In the genomic region with DNA sequence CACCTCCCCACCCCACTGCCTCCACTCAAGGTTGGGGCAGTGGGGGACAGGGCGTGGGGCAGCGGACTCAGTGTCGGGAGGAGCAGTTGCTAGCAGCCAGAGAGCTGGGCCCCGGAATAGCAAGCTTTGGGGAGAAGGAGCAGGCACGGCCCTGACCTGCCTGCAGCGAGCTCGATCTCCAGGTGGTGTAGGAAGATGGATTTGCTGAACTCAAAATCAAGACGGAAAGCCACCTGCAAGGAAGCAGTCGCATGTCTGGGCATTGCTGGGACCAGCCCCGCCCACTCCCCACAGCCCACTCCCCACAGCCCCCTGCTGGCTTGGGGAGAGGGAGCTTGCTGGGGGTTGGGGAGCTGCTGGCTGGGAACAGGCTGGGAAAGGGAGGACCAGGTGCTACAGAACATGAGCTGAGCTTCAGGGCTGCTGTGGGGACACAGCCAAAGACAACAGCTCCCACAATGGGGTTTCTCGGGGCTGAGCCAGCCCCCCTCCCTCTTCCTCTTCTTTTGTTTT, we compare ENCODE assay signal across 14 cellular contexts. TPM values are rescaled to one million over a fixed set of nuclear protein-coding genes. Genes with fewer than 3 reads are reported as not detected.
A peak's percentile ranks its signal among the peaks of the same experiment; 100 is the strongest.
DNase-seq lines count a peak whose midpoint lies in the region; ATAC-seq, FAIRE-seq and TF ChIP-seq lines count a peak whose summit lies in the region.
"Had no signal": no experiment of that assay in that cellular context is flagged by ENCODE, and none has a peak within 500 bp of the region (broad histone marks: within the 10 kb centered on the region; RNA-seq: fewer than 3 reads in every experiment).

No MANE protein-coding gene starts in this region.

- TF ChIP-seq CTCF in astrocyte (IDR thresholded peaks at IDR 0.05; ENCODE audit: insufficient read depth, low read depth, low read length) (no peak), tibial artery (IDR thresholded peaks at IDR 0.05) (no peak), mammary epithelial cell (conservative IDR thresholded peaks at IDR 0.05 in 1 of 2, IDR thresholded peaks at IDR 0.05 in 1 of 2; ENCODE audit: extremely low read depth in 1 of 2, insufficient read depth in 1 of 2, low read depth in 1 of 2, low read length in 2 of 2) (no peak)

- dilution Hi-C loops in mammary epithelial cell (cut with HindIII; ENCODE audit: low sequenced_read_pairs), result no loop called here

- H3K4me2 ChIP-seq in astrocyte (ENCODE audit: low read length) (peak overlapping the region; percentile 29), mammary epithelial cell (ENCODE audit: insufficient read depth, low read depth, low read length) (no peak overlapping the region)

- in situ Hi-C loops in mammary epithelial cell (cut with MboI; ENCODE audit: low sequenced_read_pairs in 2 of 2), result loop anchor here in 1 of 2 donors (25.0 kb wide), 1 partner anchor 347 kb away; no protein-coding TSS in a partner anchor

- peaks cover 31% of the 10 kb centered on the region for H3K4me1 ChIP-seq in astrocyte (ENCODE audit: insufficient read depth, low read length)
- H3K4me1 ChIP-seq in tibial artery, result peaks cover 0 to 41% (median 12%) of the 10 kb centered on the region in 4 donors
- peaks cover 11% of the 10 kb centered on the region for H3K4me1 ChIP-seq in mammary epithelial cell (ENCODE audit: insufficient read depth, low read length)

- FAIRE-seq in astrocyte (lab: Jason Lieb, UNC), result no peak
- FAIRE-seq: TTC549 had no signal

- H3K36me3 Mint-ChIP-seq in activated naive CD4-positive, alpha-beta T cell treated with anti-CD3 and anti-CD28 coated beads, Interleukin-2, amount 10 ng/mL, durations not matched to agents 7 days and 5 days, result no peaks in the 10 kb centered on the region
- peaks cover 47% of the 10 kb centered on the region for H3K36me3 Mint-ChIP-seq in astrocyte (ENCODE audit: low read depth, unreplicated experiment)

- H2AFZ ChIP-seq in astrocyte (ENCODE audit: low read depth, low read length), result no peak overlapping the region
- H2AFZ ChIP-seq in mammary epithelial cell (ENCODE audit: low read depth, low read length), result no peak overlapping the region

- H3K9ac ChIP-seq in astrocyte (ENCODE audit: low read length), result no peak overlapping the region
- no peak overlapping the region for H3K9ac ChIP-seq in mammary epithelial cell (ENCODE audit: insufficient read depth, low read length)

- H3K27ac ChIP-seq in astrocyte (ENCODE audit: low read depth, low read length) (no peak overlapping the region), tibial artery (peak overlapping the region; percentile 70 to 79), mammary epithelial cell (ENCODE audit: insufficient read depth, low read depth, low read length) (no peak overlapping the region)
- H3K27ac ChIP-seq: psoas muscle, SJCRH30 had no signal

- WGBS in mammary epithelial cell (ENCODE audit: low coverage, missing lambda C conversion rate), result 88% methylated on average over 6 of the region's 11 CpGs

- peaks cover 41% of the 10 kb centered on the region for H3K27me3 Mint-ChIP-seq in activated naive CD4-positive, alpha-beta T cell treated with anti-CD3 and anti-CD28 coated beads, Interleukin-2, amount 10 ng/mL, durations not matched to agents 7 days and 5 days
- H3K27me3 Mint-ChIP-seq in astrocyte (ENCODE audit: low read depth, unreplicated experiment), result peaks cover 2% of the 10 kb centered on the region

- H3K9me3 ChIP-seq in astrocyte (ENCODE audit: insufficient read depth, low read depth, low read length) (no peaks in the 10 kb centered on the region), tibial artery (no peaks in the 10 kb centered on the region), mammary epithelial cell (replicated peaks; ENCODE audit: insufficient read depth, low read length) (no peaks in the 10 kb centered on the region)
- H3K9me3 ChIP-seq: psoas muscle, SJCRH30 had no signal

- no TSS peak for BruUV-seq in mammary epithelial cell (replicated peaks; lab: Mats Ljungman, UMichigan)

- no peak overlapping the region for H3K27ac Mint-ChIP-seq in activated naive CD4-positive, alpha-beta T cell treated with anti-CD3 and anti-CD28 coated beads, Interleukin-2, amount 10 ng/mL, durations not matched to agents 7 days and 5 days
- H3K27ac Mint-ChIP-seq in astrocyte (ENCODE audit: unreplicated experiment), result no peak overlapping the region

- intact Hi-C loops in tibial artery (cut with DNase I; ENCODE audit: low total_unique reads), result no loop called here
- intact Hi-C loops in mammary epithelial cell (cut with micrococcal nuclease), result no loop called here

- H4K20me1 ChIP-seq in astrocyte (ENCODE audit: insufficient read depth, low read length) (peaks cover 6% of the 10 kb centered on the region), mammary epithelial cell (ENCODE audit: insufficient read depth, low read length) (no peaks in the 10 kb centered on the region)

- ATAC-seq in HG03135 (IDR thresholded peaks at IDR 0.05; ENCODE audit: unreplicated experiment), result no peak

- no peaks in the 10 kb centered on the region for H3K9me3 Mint-ChIP-seq in activated naive CD4-positive, alpha-beta T cell treated with anti-CD3 and anti-CD28 coated beads, Interleukin-2, amount 10 ng/mL, durations not matched to agents 7 days and 5 days
- H3K9me3 Mint-ChIP-seq in astrocyte (ENCODE audit: unreplicated experiment), result no peaks in the 10 kb centered on the region

- H3K4me1 Mint-ChIP-seq in activated naive CD4-positive, alpha-beta T cell treated with anti-CD3 and anti-CD28 coated beads, Interleukin-2, amount 10 ng/mL, durations not matched to agents 7 days and 5 days, result no peaks in the 10 kb centered on the region
- H3K4me1 Mint-ChIP-seq in astrocyte (ENCODE audit: low read depth, unreplicated experiment), result peaks cover 31% of the 10 kb centered on the region

- CTCF ChIA-PET in activated naive CD4-positive, alpha-beta T cell treated with anti-CD3 and anti-CD28 coated beads, Interleukin-2, amount 10 ng/mL, durations not matched to agents 7 days and 5 days (lab: Charles Lee), result interaction anchor here (3.1 kb wide), 1 partner anchor 10 kb away, joined by 19 read pairs; no protein-coding TSS in a partner anchor
- CTCF ChIA-PET in mammary epithelial cell (lab: Charles Lee; ENCODE audit: low non-redundant PET), result no interaction called here

- no peak overlapping the region for H3K4me3 ChIP-seq in astrocyte (ENCODE audit: insufficient read depth, low read depth, low read length)
- no peak overlapping the region for H3K4me3 ChIP-seq in tibial artery
- no peak overlapping the region for H3K4me3 ChIP-seq in mammary epithelial cell (replicated peaks in 1 of 3; ENCODE audit: insufficient read depth in 1 of 3, low read depth in 2 of 3, low read length in 3 of 3)
- H3K4me3 ChIP-seq: psoas muscle, SJCRH30 had no signal

- peak; percentile 7 for DNase-seq in activated naive CD4-positive, alpha-beta T cell treated with anti-CD3 and anti-CD28 coated beads, Interleukin-2, amount 10 ng/mL, durations not matched to agents 7 days and 5 days
- no peak for DNase-seq in activated naive CD4-positive, alpha-beta T cell (lab: John Stamatoyannopoulos, UW)
- peak; percentile 14 for DNase-seq in astrocyte (ENCODE audit: low read depth)
- peak; percentile 62 for DNase-seq in iPS-NIHi11 (ENCODE audit: low spot score)
- DNase-seq in tibial artery, result peak; percentile 9 to 59
- DNase-seq in mammary epithelial cell, result no peak
- DNase-seq in stimulated activated CD4-positive, alpha-beta T cell treated with anti-CD3 and anti-CD28 coated beads, Interleukin-15, amount 100 ng/mL, for 24 hours, result no peak
- DNase-seq: AML-193; psoas muscle; SJCRH30; stimulated activated CD4-positive, alpha-beta T cell treated with anti-CD3 and anti-CD28 coated beads, Interleukin-4, amount 100 ng/mL, for 24 hours; stimulated activated naive CD4-positive, alpha-beta T cell treated with Interleukin-2 at 50 U/mL for 16 hours had no signal

- H3K36me3 ChIP-seq in astrocyte (ENCODE audit: insufficient read depth, low read length), result peaks cover 25% of the 10 kb centered on the region
- H3K36me3 ChIP-seq in tibial artery, result peaks cover 37 to 96% (median 61%) of the 10 kb centered on the region in 3 donors
- no peaks in the 10 kb centered on the region for H3K36me3 ChIP-seq in mammary epithelial cell (ENCODE audit: insufficient read depth, low read length)
- H3K36me3 ChIP-seq: SJCRH30 had no signal

- H3K4me3 Mint-ChIP-seq in activated naive CD4-positive, alpha-beta T cell treated with anti-CD3 and anti-CD28 coated beads, Interleukin-2, amount 10 ng/mL, durations not matched to agents 7 days and 5 days, result no peak overlapping the region
- no peak overlapping the region for H3K4me3 Mint-ChIP-seq in astrocyte (ENCODE audit: unreplicated experiment)

- H3K79me2 ChIP-seq in astrocyte (ENCODE audit: insufficient read depth, low read length) (no peaks in the 10 kb centered on the region), mammary epithelial cell (ENCODE audit: insufficient read depth, low read length) (no peaks in the 10 kb centered on the region)

- no peaks in the 10 kb centered on the region for H3K27me3 ChIP-seq in astrocyte (ENCODE audit: insufficient read depth, low read length)
- no peaks in the 10 kb centered on the region for H3K27me3 ChIP-seq in tibial artery
- H3K27me3 ChIP-seq in mammary epithelial cell (ENCODE audit: insufficient read depth, low read length), result no peaks in the 10 kb centered on the region

RNA-seq across cellular contexts. Expression of gene FEM1B, which starts 38.0 kb away (rescaled TPM):
- total RNA-seq in astrocyte, result 38.6 and 49.5 TPM in 2 replicates
- 100 to 1,000 TPM in 1 of 2 donors, 10 to 100 TPM in 1; 86.6 to 105 TPM for total RNA-seq in mammary epithelial cell
- 51.5 TPM for polyA plus RNA-seq in mammary epithelial cell
- 81.8 TPM for polyA minus RNA-seq in mammary epithelial cell

Comparison
In these comparisons a context has a peak if more than half of its experiments do, and no peak if none do; other contexts are left out.
1. DNase-seq: peak in activated naive CD4-positive, alpha-beta T cell treated with anti-CD3 and anti-CD28 coated beads, Interleukin-2, amount 10 ng/mL, durations not matched to agents 7 days and 5 days (single experiment), astrocyte (single experiment), iPS-NIHi11 (single experiment) and tibial artery (2 of 2); none in activated naive CD4-positive, alpha-beta T cell (0 of 4), mammary epithelial cell (single experiment) and stimulated activated CD4-positive, alpha-beta T cell treated with anti-CD3 and anti-CD28 coated beads, Interleukin-15, amount 100 ng/mL, for 24 hours (single experiment).
2. H3K27ac ChIP-seq: peak in tibial artery (2 of 2); none in astrocyte (single experiment) and mammary epithelial cell (single experiment).